In genomic region chr22:37633082-37633692, GRCh38 we compare ENCODE assay signal across 8 cellular contexts. TPM values are rescaled to one million over a fixed set of nuclear protein-coding genes. Genes with fewer than 3 reads are reported as not detected.
A peak's percentile ranks its signal among the peaks of the same experiment; 100 is the strongest.
DNase-seq lines count a peak whose midpoint lies in the region; ATAC-seq and TF ChIP-seq lines count a peak whose summit lies in the region.

No MANE protein-coding gene starts in this region.

- H3K4me3 Mint-ChIP-seq in nephron: peak overlapping the region; percentile 9 to 72 (median 24)

- peak; percentile 36 for ATAC-seq in GM19468 (IDR thresholded peaks at IDR 0.05; ENCODE audit: extremely low read depth, unreplicated experiment)
- ATAC-seq in HG03558 (IDR thresholded peaks at IDR 0.05; ENCODE audit: extremely low read depth, unreplicated experiment): peak; percentile 30

- peaks cover 15 to 23% of the 10 kb centered on the region in 2 donors for H3K4me1 ChIP-seq in ascending aorta

- H3K36me3 Mint-ChIP-seq in nephron (ENCODE audit: low read depth): no peaks in the 10 kb centered on the region

- peak overlapping the region; percentile 99 to 100 (median 99) for H3K27ac Mint-ChIP-seq in nephron

- H3K27me3 Mint-ChIP-seq in nephron (ENCODE audit: low read depth): no peaks in the 10 kb centered on the region

- no peaks in the 10 kb centered on the region for H3K9me3 Mint-ChIP-seq in nephron

- no peaks in the 10 kb centered on the region for H3K27me3 ChIP-seq in ascending aorta

- POLR2A ChIA-PET in GM10248 (lab: Yijun Ruan, JAX): interaction anchor here (0.5 to 2.2 kb wide), 7 partner anchors 8 to 296 kb away, joined by 3 to 8 read pairs (median 6); partner anchors contain the start of genes GGA1, LGALS1 and PDXP

- peaks cover 19 to 40% of the 10 kb centered on the region in 2 donors for H3K36me3 ChIP-seq in ascending aorta

- H3K4me1 Mint-ChIP-seq in nephron: peaks cover 50% of the 10 kb centered on the region

- peak overlapping the region; percentile 76 to 91 for H3K27ac ChIP-seq in ascending aorta

- DNase-seq in GM10248 (ENCODE audit: extremely low spot score) (peak; percentile 92), ascending aorta (ENCODE audit: low spot score in 2 of 2) (no peak), SIG-M5 treated with dmso at 0.1 percent for 504 hours (lab: John Stamatoyannopoulos, UW; ENCODE audit: unreplicated experiment) (no peak), glomerular visceral epithelial cell (ENCODE audit: extremely low spot score) (no peak), NCI-H2029 (lab: John Stamatoyannopoulos, UW) (no peak)

- TF ChIP-seq CTCF in GM10248 (IDR thresholded peaks at IDR 0.05; ENCODE audit: control extremely low read depth, extremely low read depth, low read depth, missing control alignments): no peak
- no peak for TF ChIP-seq CTCF in ascending aorta (IDR thresholded peaks at IDR 0.05)
- TF ChIP-seq CTCF in nephron (IDR thresholded peaks at IDR 0.05; ENCODE audit: unreplicated experiment in 3 of 3): peak in 1 of 3 experiments; percentile 8

- no peaks in the 10 kb centered on the region for H3K9me3 ChIP-seq in ascending aorta

- intact Hi-C loops in ascending aorta (cut with DNase I): no loop called here

- H3K4me3 ChIP-seq in ascending aorta: peak overlapping the region in 1 of 2 donors; percentile 47

- CTCF ChIA-PET in GM10248 (lab: Yijun Ruan, JAX): interaction anchor here (0.7 to 14.7 kb wide), 13 partner anchors 10 to 301 kb away, joined by 3 to 248 read pairs (median 5); partner anchors contain the start of genes GGA1, LGALS1, NOL12 and PDXP

RNA-seq across cellular contexts. Expression of gene SH3BP1, which starts 6.3 kb away (rescaled TPM):
- 33.7 TPM for total RNA-seq in ascending aorta

RNA-seq across cellular contexts. Expression of gene GGA1, which starts 24.6 kb away (rescaled TPM):
- total RNA-seq in ascending aorta: 53.5 TPM

RNA-seq across cellular contexts. Expression of gene PDXP, which starts 25.3 kb away (rescaled TPM):
- total RNA-seq in ascending aorta: 10.6 TPM

RNA-seq across cellular contexts. Expression of gene LGALS1, which starts 42.2 kb away (rescaled TPM):
- 2,009 TPM for total RNA-seq in ascending aorta

RNA-seq across cellular contexts. Expression of gene NOL12, which starts 53.0 kb away (rescaled TPM):
- total RNA-seq in ascending aorta: 4.0 TPM
